In genomic region chr4:176774852-176775251, GRCh38 we compare ENCODE assay signal across 22 cellular contexts. TPM values are rescaled to one million over a fixed set of nuclear protein-coding genes. Genes with fewer than 3 reads are reported as not detected.
"Had no signal": no experiment of that assay in that cellular context is flagged by ENCODE, and none has a peak within 500 bp of the region (broad histone marks: within the 10 kb centered on the region; RNA-seq: fewer than 3 reads in every experiment).

No MANE protein-coding gene starts in this region.

- ATAC-seq: activated T-cell treated with anti-CD3 and anti-CD28 coated beads, Interleukin-2, amount 50 U/mL, for 72 hours; gastroesophageal sphincter; natural killer cell; T-helper 17 cell; upper lobe of right lung had no signal

- H3K4me3 ChIP-seq: cardiac muscle cell, esophagus muscularis mucosa, gastroesophageal sphincter, left ventricle myocardium inferior, upper lobe of right lung had no signal

- H3K4me3 Mint-ChIP-seq: activated CD4-positive, alpha-beta memory T cell treated with anti-CD3 and anti-CD28 coated beads for 36 hours; activated naive CD4-positive, alpha-beta T cell treated with anti-CD3 and anti-CD28 coated beads for 36 hours; activated naive CD8-positive, alpha-beta T cell treated with anti-CD3 and anti-CD28 coated beads, Interleukin-2, amount 10 ng/mL, durations not matched to agents 7 days and 5 days; activated T-cell treated with anti-CD3 and anti-CD28 coated beads, Interleukin-2, amount 50 U/mL, for 72 hours; mesothelial cell of epicardium; natural killer cell; T-helper 17 cell had no signal

- DNase-seq: activated CD4-positive, alpha-beta memory T cell treated with anti-CD3 and anti-CD28 coated beads for 36 hours; activated CD4-positive, alpha-beta T cell treated with anti-CD3 and anti-CD28 coated beads for 48 hours; activated CD4-positive, CD25-positive, alpha-beta regulatory T cell; activated effector memory CD4-positive, alpha-beta T cell treated with Interleukin-2 at 50 U/mL for 16 hours; activated naive CD4-positive, alpha-beta T cell treated with anti-CD3 and anti-CD28 coated beads for 36 hours; activated naive CD8-positive, alpha-beta T cell treated with anti-CD3 and anti-CD28 coated beads, Interleukin-2, amount 10 ng/mL, durations not matched to agents 7 days and 5 days; activated T-cell treated with anti-CD3 and anti-CD28 coated beads, Interleukin-2, amount 50 U/mL, for 72 hours; amniotic stem cell; cortex of kidney; head of caudate nucleus; hypothalamus; left ventricle myocardium inferior; natural killer cell; stimulated activated CD4-positive, alpha-beta T cell treated with anti-CD3 and anti-CD28 coated beads, Interleukin-2, amount 100 ng/mL, for 48 hours; stimulated activated naive CD4-positive, alpha-beta T cell; T-helper 17 cell; upper lobe of right lung had no signal

- H3K36me3 ChIP-seq: cardiac muscle cell, esophagus muscularis mucosa, gastroesophageal sphincter, left ventricle myocardium inferior, upper lobe of right lung had no signal

- H3K4me1 Mint-ChIP-seq: activated naive CD8-positive, alpha-beta T cell treated with anti-CD3 and anti-CD28 coated beads, Interleukin-2, amount 10 ng/mL, durations not matched to agents 7 days and 5 days; mesothelial cell of epicardium; natural killer cell; T-helper 17 cell had no signal

- H3K9me3 ChIP-seq: esophagus muscularis mucosa, gastroesophageal sphincter, left ventricle myocardium inferior, upper lobe of right lung had no signal

- H3K4me1 ChIP-seq: upper lobe of right lung had no signal

- H3K36me3 Mint-ChIP-seq: activated CD4-positive, alpha-beta memory T cell treated with anti-CD3 and anti-CD28 coated beads for 36 hours; activated naive CD8-positive, alpha-beta T cell treated with anti-CD3 and anti-CD28 coated beads, Interleukin-2, amount 10 ng/mL, durations not matched to agents 7 days and 5 days; mesothelial cell of epicardium; natural killer cell had no signal

- H3K9me3 Mint-ChIP-seq: activated CD4-positive, alpha-beta memory T cell treated with anti-CD3 and anti-CD28 coated beads for 36 hours; activated naive CD4-positive, alpha-beta T cell treated with anti-CD3 and anti-CD28 coated beads for 36 hours; activated naive CD8-positive, alpha-beta T cell treated with anti-CD3 and anti-CD28 coated beads, Interleukin-2, amount 10 ng/mL, durations not matched to agents 7 days and 5 days; mesothelial cell of epicardium had no signal

- H3K27ac ChIP-seq: cardiac muscle cell, esophagus muscularis mucosa, gastroesophageal sphincter, left ventricle myocardium inferior, upper lobe of right lung had no signal

- H3K27ac Mint-ChIP-seq: activated CD4-positive, alpha-beta memory T cell treated with anti-CD3 and anti-CD28 coated beads for 36 hours; activated naive CD4-positive, alpha-beta T cell treated with anti-CD3 and anti-CD28 coated beads for 36 hours; activated naive CD8-positive, alpha-beta T cell treated with anti-CD3 and anti-CD28 coated beads, Interleukin-2, amount 10 ng/mL, durations not matched to agents 7 days and 5 days; activated T-cell treated with anti-CD3 and anti-CD28 coated beads, Interleukin-2, amount 50 U/mL, for 72 hours; mesothelial cell of epicardium; natural killer cell; progenitor cell of endocrine pancreas; T-helper 17 cell had no signal

- H3K27me3 Mint-ChIP-seq: activated CD4-positive, alpha-beta memory T cell treated with anti-CD3 and anti-CD28 coated beads for 36 hours; activated naive CD8-positive, alpha-beta T cell treated with anti-CD3 and anti-CD28 coated beads, Interleukin-2, amount 10 ng/mL, durations not matched to agents 7 days and 5 days; progenitor cell of endocrine pancreas; T-helper 17 cell had no signal

- H3K27me3 ChIP-seq: cardiac muscle cell, esophagus muscularis mucosa, gastroesophageal sphincter, upper lobe of right lung had no signal

RNA-seq across cellular contexts. Expression of gene VEGFC, which starts 17.9 kb away (rescaled TPM):
- total RNA-seq: activated CD4-positive, alpha-beta memory T cell treated with anti-CD3 and anti-CD28 coated beads for 36 hours; activated naive CD4-positive, alpha-beta T cell treated with anti-CD3 and anti-CD28 coated beads for 36 hours; activated naive CD8-positive, alpha-beta T cell treated with anti-CD3 and anti-CD28 coated beads, Interleukin-2, amount 10 ng/mL, durations not matched to agents 7 days and 5 days; activated T-cell treated with anti-CD3 and anti-CD28 coated beads, Interleukin-2, amount 50 U/mL, for 72 hours; natural killer cell had no signal
